In the genomic region with DNA sequence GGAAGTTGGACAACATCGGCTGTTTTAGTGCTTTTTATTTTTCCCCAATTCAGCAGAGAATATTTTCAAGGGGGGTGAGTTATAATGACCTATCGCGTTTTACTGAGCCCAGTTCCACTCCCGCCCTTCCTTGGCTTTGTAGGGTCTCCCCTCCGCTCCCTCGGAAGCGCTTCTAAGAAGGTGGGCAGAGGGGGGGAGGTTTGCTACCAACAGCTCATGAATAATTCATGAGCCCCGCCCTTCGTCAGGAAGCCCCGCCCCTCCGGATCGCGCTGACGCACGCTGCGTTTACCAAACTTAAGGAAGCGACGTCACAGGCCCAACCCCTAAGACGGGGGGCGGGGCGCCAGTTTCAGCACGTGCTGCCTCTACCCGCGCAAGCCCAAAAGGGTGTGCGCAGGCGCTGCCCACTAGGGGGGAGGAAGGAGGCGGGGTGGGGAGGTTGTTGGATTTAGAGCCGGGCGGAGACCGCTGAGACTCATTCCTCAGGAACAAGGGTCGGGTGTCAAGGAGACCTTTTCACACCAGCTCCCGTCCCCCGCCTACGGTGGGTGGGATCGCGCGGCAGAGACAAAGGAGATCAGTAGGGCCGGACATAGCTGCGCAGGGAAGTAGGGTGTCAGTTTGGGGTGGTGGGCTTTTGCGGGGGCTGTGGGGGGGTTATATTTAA, we compare ENCODE assay signal across 1 cellular context.
TF ChIP-seq lines count a peak whose summit lies in the region.

No MANE protein-coding gene starts in this region.

TF ChIP-seq in HEK293, 187 proteins besides CTCF, POLR2A, EP300 and RAD21 (continued from another document and continues in another):
- TF ChIP-seq, protein P1, sequence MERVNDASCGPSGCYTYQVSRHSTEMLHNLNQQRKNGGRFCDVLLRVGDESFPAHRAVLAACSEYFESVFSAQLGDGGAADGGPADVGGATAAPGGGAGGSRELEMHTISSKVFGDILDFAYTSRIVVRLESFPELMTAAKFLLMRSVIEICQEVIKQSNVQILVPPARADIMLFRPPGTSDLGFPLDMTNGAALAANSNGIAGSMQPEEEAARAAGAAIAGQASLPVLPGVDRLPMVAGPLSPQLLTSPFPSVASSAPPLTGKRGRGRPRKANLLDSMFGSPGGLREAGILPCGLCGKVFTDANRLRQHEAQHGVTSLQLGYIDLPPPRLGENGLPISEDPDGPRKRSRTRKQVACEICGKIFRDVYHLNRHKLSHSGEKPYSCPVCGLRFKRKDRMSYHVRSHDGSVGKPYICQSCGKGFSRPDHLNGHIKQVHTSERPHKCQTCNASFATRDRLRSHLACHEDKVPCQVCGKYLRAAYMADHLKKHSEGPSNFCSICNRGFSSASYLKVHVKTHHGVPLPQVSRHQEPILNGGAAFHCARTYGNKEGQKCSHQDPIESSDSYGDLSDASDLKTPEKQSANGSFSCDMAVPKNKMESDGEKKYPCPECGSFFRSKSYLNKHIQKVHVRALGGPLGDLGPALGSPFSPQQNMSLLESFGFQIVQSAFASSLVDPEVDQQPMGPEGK (tag by site-specific recombination; IDR thresholded peaks at IDR 0.05) = peak; percentile 98
- TF ChIP-seq ZNF292 (tag by site-specific recombination; IDR thresholded peaks at IDR 0.05; ENCODE audit: borderline replicate concordance, low read depth) (no peak), ZNF792 (tag by site-specific recombination; IDR thresholded peaks at IDR 0.05) (no peak), ZNF423 (tag by site-specific recombination; IDR thresholded peaks at IDR 0.05) (no peak; the same call in 1 of the 2 replicates), EGR2 (tag by site-specific recombination; IDR thresholded peaks at IDR 0.05; ENCODE audit: low read depth) (peak; percentile 93), ZNF239 (tag by site-specific recombination; IDR thresholded peaks at IDR 0.05) (no peak), ZNF157 (tag by site-specific recombination; IDR thresholded peaks at IDR 0.05) (no peak), ZBTB20 (tag by site-specific recombination; IDR thresholded peaks at IDR 0.05) (no peak), ZBTB7A (tag by site-specific recombination; IDR thresholded peaks at IDR 0.05; ENCODE audit: low read depth) (peak; percentile 97), SP2 (tag by site-specific recombination; IDR thresholded peaks at IDR 0.05) (peak; percentile 89), ZFHX2 (tag by site-specific recombination; conservative IDR thresholded peaks at IDR 0.05) (peak; percentile 87), ZNF560 (tag by site-specific recombination; IDR thresholded peaks at IDR 0.05; ENCODE audit: borderline replicate concordance) (no peak), ZBTB8A (tag by site-specific recombination; IDR thresholded peaks at IDR 0.05) (no peak; the same call in 1 of the 2 replicates), ZNF549 (tag by site-specific recombination; IDR thresholded peaks at IDR 0.05) (no peak), ZNF114 (tag by site-specific recombination; IDR thresholded peaks at IDR 0.05) (no peak), GLIS2 (tag by site-specific recombination; IDR thresholded peaks at IDR 0.05) (peak; percentile 18), GLI2 (tag by site-specific recombination; IDR thresholded peaks at IDR 0.05; ENCODE audit: borderline replicate concordance, low read depth) (no peak), ZBTB17 (tag by site-specific recombination; IDR thresholded peaks at IDR 0.05) (peak; percentile 3; the same call in 1 of the 2 replicates), ZNF426 (tag by site-specific recombination; IDR thresholded peaks at IDR 0.05) (no peak), ZSCAN16 (tag by site-specific recombination; IDR thresholded peaks at IDR 0.05) (no peak), ZNF24 (tag by site-specific recombination; IDR thresholded peaks at IDR 0.05) (no peak), ZNF777 (tag by site-specific recombination; IDR thresholded peaks at IDR 0.05; ENCODE audit: borderline replicate concordance) (no peak), YY1 (tag by site-specific recombination; IDR thresholded peaks at IDR 0.05) (no peak), ZNF311 (tag by site-specific recombination; IDR thresholded peaks at IDR 0.05; ENCODE audit: borderline replicate concordance) (no peak), ZXDB (tag by site-specific recombination; IDR thresholded peaks at IDR 0.05) (peak; percentile 43), MZF1 (tag by site-specific recombination; IDR thresholded peaks at IDR 0.05; ENCODE audit: borderline replicate concordance) (no peak; the same call in 1 of the 2 replicates), ZNF501 (tag by site-specific recombination; IDR thresholded peaks at IDR 0.05) (peak; percentile 11; the same call in 1 of the 2 replicates), ZNF391 (tag by site-specific recombination; IDR thresholded peaks at IDR 0.05; ENCODE audit: borderline replicate concordance, low read depth) (peak; percentile 98)
- TF ChIP-seq, protein P2, sequence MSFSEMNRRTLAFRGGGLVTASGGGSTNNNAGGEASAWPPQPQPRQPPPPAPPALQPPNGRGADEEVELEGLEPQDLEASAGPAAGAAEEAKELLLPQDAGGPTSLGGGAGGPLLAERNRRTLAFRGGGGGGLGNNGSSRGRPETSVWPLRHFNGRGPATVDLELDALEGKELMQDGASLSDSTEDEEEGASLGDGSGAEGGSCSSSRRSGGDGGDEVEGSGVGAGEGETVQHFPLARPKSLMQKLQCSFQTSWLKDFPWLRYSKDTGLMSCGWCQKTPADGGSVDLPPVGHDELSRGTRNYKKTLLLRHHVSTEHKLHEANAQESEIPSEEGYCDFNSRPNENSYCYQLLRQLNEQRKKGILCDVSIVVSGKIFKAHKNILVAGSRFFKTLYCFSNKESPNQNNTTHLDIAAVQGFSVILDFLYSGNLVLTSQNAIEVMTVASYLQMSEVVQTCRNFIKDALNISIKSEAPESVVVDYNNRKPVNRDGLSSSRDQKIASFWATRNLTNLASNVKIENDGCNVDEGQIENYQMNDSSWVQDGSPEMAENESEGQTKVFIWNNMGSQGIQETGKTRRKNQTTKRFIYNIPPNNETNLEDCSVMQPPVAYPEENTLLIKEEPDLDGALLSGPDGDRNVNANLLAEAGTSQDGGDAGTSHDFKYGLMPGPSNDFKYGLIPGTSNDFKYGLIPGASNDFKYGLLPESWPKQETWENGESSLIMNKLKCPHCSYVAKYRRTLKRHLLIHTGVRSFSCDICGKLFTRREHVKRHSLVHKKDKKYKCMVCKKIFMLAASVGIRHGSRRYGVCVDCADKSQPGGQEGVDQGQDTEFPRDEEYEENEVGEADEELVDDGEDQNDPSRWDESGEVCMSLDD (tag by site-specific recombination; IDR thresholded peaks at IDR 0.05) = peak; percentile 8
- TF ChIP-seq, protein P3, sequence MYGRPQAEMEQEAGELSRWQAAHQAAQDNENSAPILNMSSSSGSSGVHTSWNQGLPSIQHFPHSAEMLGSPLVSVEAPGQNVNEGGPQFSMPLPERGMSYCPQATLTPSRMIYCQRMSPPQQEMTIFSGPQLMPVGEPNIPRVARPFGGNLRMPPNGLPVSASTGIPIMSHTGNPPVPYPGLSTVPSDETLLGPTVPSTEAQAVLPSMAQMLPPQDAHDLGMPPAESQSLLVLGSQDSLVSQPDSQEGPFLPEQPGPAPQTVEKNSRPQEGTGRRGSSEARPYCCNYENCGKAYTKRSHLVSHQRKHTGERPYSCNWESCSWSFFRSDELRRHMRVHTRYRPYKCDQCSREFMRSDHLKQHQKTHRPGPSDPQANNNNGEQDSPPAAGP (tag by site-specific recombination; IDR thresholded peaks at IDR 0.05) = peak; percentile 22
- TF ChIP-seq, protein P4, sequence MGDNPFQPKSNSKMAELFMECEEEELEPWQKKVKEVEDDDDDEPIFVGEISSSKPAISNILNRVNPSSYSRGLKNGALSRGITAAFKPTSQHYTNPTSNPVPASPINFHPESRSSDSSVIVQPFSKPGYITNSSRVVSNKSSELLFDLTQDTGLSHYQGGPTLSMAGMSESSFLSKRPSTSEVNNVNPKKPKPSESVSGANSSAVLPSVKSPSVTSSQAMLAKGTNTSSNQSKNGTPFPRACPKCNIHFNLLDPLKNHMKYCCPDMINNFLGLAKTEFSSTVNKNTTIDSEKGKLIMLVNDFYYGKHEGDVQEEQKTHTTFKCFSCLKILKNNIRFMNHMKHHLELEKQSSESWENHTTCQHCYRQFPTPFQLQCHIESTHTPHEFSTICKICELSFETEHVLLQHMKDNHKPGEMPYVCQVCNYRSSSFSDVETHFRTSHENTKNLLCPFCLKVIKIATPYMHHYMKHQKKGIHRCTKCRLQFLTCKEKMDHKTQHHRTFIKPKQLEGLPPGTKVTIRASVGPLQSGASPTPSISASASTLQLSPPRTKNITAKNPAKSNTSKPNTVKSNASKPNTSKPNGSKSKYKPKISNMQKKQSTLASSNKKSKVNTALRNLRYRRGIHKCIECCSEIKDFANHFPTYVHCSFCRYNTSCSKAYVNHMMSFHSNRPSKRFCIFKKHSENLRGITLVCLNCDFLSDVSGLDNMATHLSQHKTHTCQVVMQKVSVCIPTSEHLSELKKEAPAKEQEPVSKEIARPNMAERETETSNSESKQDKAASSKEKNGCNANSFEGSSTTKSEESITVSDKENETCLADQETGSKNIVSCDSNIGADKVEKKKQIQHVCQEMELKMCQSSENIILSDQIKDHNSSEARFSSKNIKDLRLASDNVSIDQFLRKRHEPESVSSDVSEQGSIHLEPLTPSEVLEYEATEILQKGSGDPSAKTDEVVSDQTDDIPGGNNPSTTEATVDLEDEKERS (tag by site-specific recombination; IDR thresholded peaks at IDR 0.05) = 0 out of 2 replicates have a peak, but pooled peaks have one; percentile 36
- TF ChIP-seq, protein P5, sequence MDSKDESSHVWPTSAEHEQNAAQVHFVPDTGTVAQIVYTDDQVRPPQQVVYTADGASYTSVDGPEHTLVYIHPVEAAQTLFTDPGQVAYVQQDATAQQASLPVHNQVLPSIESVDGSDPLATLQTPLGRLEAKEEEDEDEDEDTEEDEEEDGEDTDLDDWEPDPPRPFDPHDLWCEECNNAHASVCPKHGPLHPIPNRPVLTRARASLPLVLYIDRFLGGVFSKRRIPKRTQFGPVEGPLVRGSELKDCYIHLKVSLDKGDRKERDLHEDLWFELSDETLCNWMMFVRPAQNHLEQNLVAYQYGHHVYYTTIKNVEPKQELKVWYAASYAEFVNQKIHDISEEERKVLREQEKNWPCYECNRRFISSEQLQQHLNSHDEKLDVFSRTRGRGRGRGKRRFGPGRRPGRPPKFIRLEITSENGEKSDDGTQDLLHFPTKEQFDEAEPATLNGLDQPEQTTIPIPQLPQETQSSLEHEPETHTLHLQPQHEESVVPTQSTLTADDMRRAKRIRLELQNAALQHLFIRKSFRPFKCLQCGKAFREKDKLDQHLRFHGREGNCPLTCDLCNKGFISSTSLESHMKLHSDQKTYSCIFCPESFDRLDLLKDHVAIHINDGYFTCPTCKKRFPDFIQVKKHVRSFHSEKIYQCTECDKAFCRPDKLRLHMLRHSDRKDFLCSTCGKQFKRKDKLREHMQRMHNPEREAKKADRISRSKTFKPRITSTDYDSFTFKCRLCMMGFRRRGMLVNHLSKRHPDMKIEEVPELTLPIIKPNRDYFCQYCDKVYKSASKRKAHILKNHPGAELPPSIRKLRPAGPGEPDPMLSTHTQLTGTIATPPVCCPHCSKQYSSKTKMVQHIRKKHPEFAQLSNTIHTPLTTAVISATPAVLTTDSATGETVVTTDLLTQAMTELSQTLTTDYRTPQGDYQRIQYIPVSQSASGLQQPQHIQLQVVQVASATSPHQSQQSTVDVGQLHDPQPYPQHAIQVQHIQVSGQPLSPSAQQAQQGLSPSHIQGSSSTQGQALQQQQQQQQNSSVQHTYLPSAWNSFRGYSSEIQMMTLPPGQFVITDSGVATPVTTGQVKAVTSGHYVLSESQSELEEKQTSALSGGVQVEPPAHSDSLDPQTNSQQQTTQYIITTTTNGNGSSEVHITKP (tag by site-specific recombination; IDR thresholded peaks at IDR 0.05) = no peak; the same call in 1 of the 2 replicates
- TF ChIP-seq, protein P6, sequence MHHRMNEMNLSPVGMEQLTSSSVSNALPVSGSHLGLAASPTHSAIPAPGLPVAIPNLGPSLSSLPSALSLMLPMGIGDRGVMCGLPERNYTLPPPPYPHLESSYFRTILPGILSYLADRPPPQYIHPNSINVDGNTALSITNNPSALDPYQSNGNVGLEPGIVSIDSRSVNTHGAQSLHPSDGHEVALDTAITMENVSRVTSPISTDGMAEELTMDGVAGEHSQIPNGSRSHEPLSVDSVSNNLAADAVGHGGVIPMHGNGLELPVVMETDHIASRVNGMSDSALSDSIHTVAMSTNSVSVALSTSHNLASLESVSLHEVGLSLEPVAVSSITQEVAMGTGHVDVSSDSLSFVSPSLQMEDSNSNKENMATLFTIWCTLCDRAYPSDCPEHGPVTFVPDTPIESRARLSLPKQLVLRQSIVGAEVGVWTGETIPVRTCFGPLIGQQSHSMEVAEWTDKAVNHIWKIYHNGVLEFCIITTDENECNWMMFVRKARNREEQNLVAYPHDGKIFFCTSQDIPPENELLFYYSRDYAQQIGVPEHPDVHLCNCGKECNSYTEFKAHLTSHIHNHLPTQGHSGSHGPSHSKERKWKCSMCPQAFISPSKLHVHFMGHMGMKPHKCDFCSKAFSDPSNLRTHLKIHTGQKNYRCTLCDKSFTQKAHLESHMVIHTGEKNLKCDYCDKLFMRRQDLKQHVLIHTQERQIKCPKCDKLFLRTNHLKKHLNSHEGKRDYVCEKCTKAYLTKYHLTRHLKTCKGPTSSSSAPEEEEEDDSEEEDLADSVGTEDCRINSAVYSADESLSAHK (tag by site-specific recombination; IDR thresholded peaks at IDR 0.05) = peak; percentile 61
- TF ChIP-seq, protein P7, sequence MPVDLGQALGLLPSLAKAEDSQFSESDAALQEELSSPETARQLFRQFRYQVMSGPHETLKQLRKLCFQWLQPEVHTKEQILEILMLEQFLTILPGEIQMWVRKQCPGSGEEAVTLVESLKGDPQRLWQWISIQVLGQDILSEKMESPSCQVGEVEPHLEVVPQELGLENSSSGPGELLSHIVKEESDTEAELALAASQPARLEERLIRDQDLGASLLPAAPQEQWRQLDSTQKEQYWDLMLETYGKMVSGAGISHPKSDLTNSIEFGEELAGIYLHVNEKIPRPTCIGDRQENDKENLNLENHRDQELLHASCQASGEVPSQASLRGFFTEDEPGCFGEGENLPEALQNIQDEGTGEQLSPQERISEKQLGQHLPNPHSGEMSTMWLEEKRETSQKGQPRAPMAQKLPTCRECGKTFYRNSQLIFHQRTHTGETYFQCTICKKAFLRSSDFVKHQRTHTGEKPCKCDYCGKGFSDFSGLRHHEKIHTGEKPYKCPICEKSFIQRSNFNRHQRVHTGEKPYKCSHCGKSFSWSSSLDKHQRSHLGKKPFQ (tag by site-specific recombination; IDR thresholded peaks at IDR 0.05) = peak; percentile 88
